ENCODE assay signal across 25 cellular contexts in genomic region chr12:587132-587531, GRCh38.
"Had no signal": no experiment of that assay in that cellular context is flagged by ENCODE, and none has a peak within 500 bp of the region (broad histone marks: within the 10 kb centered on the region; RNA-seq: fewer than 3 reads in every experiment).

No MANE protein-coding gene starts in this region.

- DNase-seq: activated CD4-positive, alpha-beta T cell treated with anti-CD3 and anti-CD28 coated beads for 48 hours; activated CD4-positive, alpha-beta T cell treated with anti-CD3 and anti-CD28 coated beads, Interleukin-2, amount 50 U/mL, for 4 hours; activated CD4-positive, CD25-positive, alpha-beta regulatory T cell treated with anti-CD3 and anti-CD28 coated beads, Interleukin-2, amount 50 U/mL, for 72 hours; activated CD8-positive, alpha-beta memory T cell treated with anti-CD3 and anti-CD28 coated beads, Interleukin-2, amount 10 ng/mL, durations not matched to agents 7 days and 5 days; activated CD8-positive, alpha-beta T cell treated with anti-CD3 and anti-CD28 coated beads, Interleukin-2, amount 10 ng/mL, durations not matched to agents 7 days and 5 days; activated effector memory CD4-positive, alpha-beta T cell treated with Interleukin-2 at 50 U/mL for 16 hours; activated naive CD4-positive, alpha-beta T cell; activated T-cell treated with anti-CD3 and anti-CD28 coated beads, Interleukin-2, amount 50 U/mL, for 24 hours; IMR-90; KG1; NCI-H1048; NCI-H146; NCI-H187 treated with DMSO at 0.1 percent for 48 hours; NCI-H2171 treated with DMSO at 0.1 percent for 48 hours; NCI-H345; NCI-H510A; NCI-H526 treated with DMSO at 0.1 percent for 48 hours; NCI-H82; OCI-M1; SIG-M5; T-helper 17 cell; T-helper 9 cell had no signal

- H3K4me3 ChIP-seq: ascending aorta, cardiac muscle cell had no signal

- H3K27ac ChIP-seq: ascending aorta, cardiac muscle cell had no signal

- H3K36me3 ChIP-seq: ascending aorta, cardiac muscle cell had no signal

- H3K27me3 ChIP-seq: ascending aorta, cardiac muscle cell had no signal

- ATAC-seq: activated CD8-positive, alpha-beta memory T cell treated with anti-CD3 and anti-CD28 coated beads, Interleukin-2, amount 10 ng/mL, durations not matched to agents 7 days and 5 days; activated CD8-positive, alpha-beta T cell treated with anti-CD3 and anti-CD28 coated beads, Interleukin-2, amount 10 ng/mL, durations not matched to agents 7 days and 5 days; T-helper 17 cell; WTC11 had no signal

- H3K9me3 ChIP-seq: ascending aorta had no signal
